ENCODE assay signal across 9 cellular contexts in the genomic region with DNA sequence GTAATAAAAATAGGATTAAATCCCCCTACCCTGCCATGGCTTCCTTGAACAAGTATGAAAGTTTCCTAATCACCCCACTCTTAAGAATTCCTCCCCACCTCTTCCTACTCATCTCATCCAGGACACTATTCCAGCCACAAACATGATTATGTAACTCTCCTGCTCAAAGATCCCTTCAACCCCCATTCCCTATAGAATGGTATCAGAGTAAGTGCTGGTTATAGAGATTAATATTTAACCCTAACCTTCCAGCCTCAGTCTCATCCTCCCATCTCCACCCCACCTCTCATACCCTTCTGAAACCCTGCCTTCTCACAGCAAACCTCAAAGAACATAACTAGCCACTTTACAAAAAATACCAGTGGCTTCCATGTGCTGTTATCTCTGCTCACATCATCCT.
DNase-seq lines count a peak whose midpoint lies in the region; ATAC-seq, FAIRE-seq and TF ChIP-seq lines count a peak whose summit lies in the region.
"Had no signal": no experiment of that assay in that cellular context is flagged by ENCODE, and none has a peak within 500 bp of the region (broad histone marks: within the 10 kb centered on the region; RNA-seq: fewer than 3 reads in every experiment).

No MANE protein-coding gene starts in this region.

- FAIRE-seq in A549 (lab: Jason Lieb, UNC) (no peak), urothelium cell line (lab: Jason Lieb, UNC) (no peak)

- H3K18ac ChIP-seq in mesenchymal stem cell (ENCODE audit: low read depth in 1 of 2, low read length in 2 of 2) = no peak overlapping the region

- no peak overlapping the region for H3K4me3 Mint-ChIP-seq in activated B cell treated with CpG ODN at 0.5 μM for 24 hours
- H3K4me3 Mint-ChIP-seq in activated naive CD8-positive, alpha-beta T cell treated with anti-CD3 and anti-CD28 coated beads, Interleukin-2, amount 50 U/mL, for 24 hours = no peak overlapping the region
- H3K4me3 Mint-ChIP-seq: activated T-cell treated with anti-CD3 and anti-CD28 coated beads, Interleukin-2, amount 50 U/mL, for 72 hours had no signal

- no peaks in the 10 kb centered on the region for H4K20me1 ChIP-seq in PC-9 (ENCODE audit: insufficient read depth)

- no peak overlapping the region for H2BK12ac ChIP-seq in mesenchymal stem cell (ENCODE audit: low read length in 2 of 2)

- no peak overlapping the region for H2AK5ac ChIP-seq in mesenchymal stem cell (ENCODE audit: low read length, severe bottlenecking)

- peak overlapping the region; percentile 70 to 89 for H3K27ac ChIP-seq in A549
- no peak overlapping the region for H3K27ac ChIP-seq in mesenchymal stem cell (ENCODE audit: low read length, poor library complexity, severe bottlenecking)
- H3K27ac ChIP-seq in PC-9 = no peak overlapping the region

- H2BK120ac ChIP-seq in mesenchymal stem cell (ENCODE audit: low read depth, low read length) = no peak overlapping the region

- H3K4me3 ChIP-seq in A549 = no peak overlapping the region
- no peak overlapping the region for H3K4me3 ChIP-seq in mesenchymal stem cell (ENCODE audit: insufficient read depth in 1 of 2, low read depth in 1 of 2, low read length in 2 of 2)
- H3K4me3 ChIP-seq in PC-9 = no peak overlapping the region

- CTCF ChIA-PET in A549 (lab: Yijun Ruan, JAX) = no interaction called here
- CTCF ChIA-PET in activated B cell treated with CpG ODN at 0.5 μM for 24 hours (lab: Charles Lee) = no interaction called here
- CTCF ChIA-PET in PC-9 (lab: Charles Lee) = no interaction called here

- peak; percentile 49 to 76; a peak in 4 of 6 replicates for ATAC-seq in A549
- peak; percentile 83 for ATAC-seq in GM21786 (IDR thresholded peaks at IDR 0.05; ENCODE audit: unreplicated experiment)
- no peak for ATAC-seq in activated B cell treated with CpG ODN at 0.5 μM for 24 hours (ENCODE audit: low read depth)
- ATAC-seq in activated naive CD8-positive, alpha-beta T cell treated with anti-CD3 and anti-CD28 coated beads, Interleukin-2, amount 50 U/mL, for 24 hours = no peak
- ATAC-seq: activated T-cell treated with anti-CD3 and anti-CD28 coated beads, Interleukin-2, amount 50 U/mL, for 72 hours had no signal

- no peak overlapping the region for H3K14ac ChIP-seq in mesenchymal stem cell (ENCODE audit: low read length in 2 of 2)

- H3K27me3 Mint-ChIP-seq in activated B cell treated with CpG ODN at 0.5 μM for 24 hours = no peaks in the 10 kb centered on the region
- H3K27me3 Mint-ChIP-seq in activated naive CD8-positive, alpha-beta T cell treated with anti-CD3 and anti-CD28 coated beads, Interleukin-2, amount 50 U/mL, for 24 hours = no peaks in the 10 kb centered on the region

- H3K4me1 Mint-ChIP-seq in activated B cell treated with CpG ODN at 0.5 μM for 24 hours = peaks cover 46% of the 10 kb centered on the region
- peaks cover 21% of the 10 kb centered on the region for H3K4me1 Mint-ChIP-seq in activated naive CD8-positive, alpha-beta T cell treated with anti-CD3 and anti-CD28 coated beads, Interleukin-2, amount 50 U/mL, for 24 hours

- peaks cover 17% of the 10 kb centered on the region for H3K79me1 ChIP-seq in mesenchymal stem cell (replicated peaks; ENCODE audit: low read length, poor library complexity, severe bottlenecking)

- peak in 1 of 2 experiments; percentile 71 for DNase-seq in A549 (ENCODE audit: low read depth in 1 of 2, low spot score in 1 of 2)
- no peak for DNase-seq in activated B cell treated with CpG ODN at 0.5 μM for 24 hours
- DNase-seq in mesenchymal stem cell = peak; percentile 31
- no peak for DNase-seq in cerebellar nuclear complex (lab: John Stamatoyannopoulos, UW)
- no peak for DNase-seq in activated naive CD8-positive, alpha-beta T cell treated with anti-CD3 and anti-CD28 coated beads, Interleukin-2, amount 50 U/mL, for 24 hours
- DNase-seq in urothelium cell line (ENCODE audit: low spot score) = no peak
- no peak for DNase-seq in PC-9
- DNase-seq: activated T-cell treated with anti-CD3 and anti-CD28 coated beads, Interleukin-2, amount 50 U/mL, for 72 hours had no signal

- H3K9ac ChIP-seq in mesenchymal stem cell (ENCODE audit: low read length) = peak overlapping the region; percentile 44

- no peaks in the 10 kb centered on the region for H3K9me3 Mint-ChIP-seq in activated B cell treated with CpG ODN at 0.5 μM for 24 hours
- H3K9me3 Mint-ChIP-seq in activated naive CD8-positive, alpha-beta T cell treated with anti-CD3 and anti-CD28 coated beads, Interleukin-2, amount 50 U/mL, for 24 hours = no peaks in the 10 kb centered on the region
- H3K9me3 Mint-ChIP-seq: activated T-cell treated with anti-CD3 and anti-CD28 coated beads, Interleukin-2, amount 50 U/mL, for 72 hours had no signal

- H3K36me3 ChIP-seq in mesenchymal stem cell (ENCODE audit: control insufficient read depth in 1 of 2, insufficient read depth in 2 of 2, low read depth in 1 of 2, low read length in 2 of 2) (peaks cover 0 to 13% of the 10 kb centered on the region in 2 experiments), PC-9 (ENCODE audit: low read depth) (peaks cover 5% of the 10 kb centered on the region; the same call in 1 of the 2 replicates)

- no peak overlapping the region for H4K91ac ChIP-seq in mesenchymal stem cell (ENCODE audit: low read length)

- H3K9me2 ChIP-seq in PC-9 (ENCODE audit: insufficient read depth) = no peaks in the 10 kb centered on the region

- H3K4me1 ChIP-seq in A549 (peaks cover 75% of the 10 kb centered on the region), mesenchymal stem cell (ENCODE audit: control insufficient read depth, insufficient read depth, low read depth, low read length) (peaks cover 2% of the 10 kb centered on the region), PC-9 (replicated peaks; ENCODE audit: insufficient read depth) (no peaks in the 10 kb centered on the region)

- intact Hi-C loops in activated B cell treated with CpG ODN at 0.5 μM for 24 hours (cut with micrococcal nuclease) = loop anchor here (2.0 kb wide), 1 partner anchor 15 kb away; no protein-coding TSS in a partner anchor
- intact Hi-C loops in PC-9 (cut with micrococcal nuclease; ENCODE audit: unreplicated experiment) = loop anchor here (10.0 kb wide), 1 partner anchor 153 kb away; a partner anchor contains a TSS

- H3K27me3 ChIP-seq in mesenchymal stem cell (ENCODE audit: control insufficient read depth in 1 of 2, insufficient read depth in 1 of 2, low read length in 2 of 2) = no peaks in the 10 kb centered on the region
- H3K27me3 ChIP-seq in PC-9 (ENCODE audit: insufficient read depth, low read depth) = no peaks in the 10 kb centered on the region

- no peak overlapping the region for H3K23ac ChIP-seq in mesenchymal stem cell (ENCODE audit: low read length in 2 of 2)

- no peaks in the 10 kb centered on the region for H3K79me2 ChIP-seq in PC-9 (ENCODE audit: low read depth)

- TF ChIP-seq RAD21 in A549 (conservative IDR thresholded peaks at IDR 0.05 in 1 of 2, IDR thresholded peaks at IDR 0.05 in 1 of 2) = no peak

- no peak overlapping the region for H4K8ac ChIP-seq in mesenchymal stem cell (ENCODE audit: low read length)

- H2AFZ ChIP-seq in mesenchymal stem cell (ENCODE audit: low read depth, low read length) (no peak overlapping the region), PC-9 (no peak overlapping the region)

- H3K9me3 ChIP-seq in A549 (no peaks in the 10 kb centered on the region), mesenchymal stem cell (ENCODE audit: control insufficient read depth, low read length) (no peaks in the 10 kb centered on the region), PC-9 (ENCODE audit: insufficient read depth, low read depth) (no peaks in the 10 kb centered on the region)

- no peak overlapping the region for H2BK15ac ChIP-seq in mesenchymal stem cell (ENCODE audit: low read depth, poor library complexity, severe bottlenecking)

- TF ChIP-seq CTCF in A549 (IDR thresholded peaks at IDR 0.05) (no peak), activated B cell treated with CpG ODN at 0.5 μM for 24 hours (IDR thresholded peaks at IDR 0.05) (no peak), PC-9 (conservative IDR thresholded peaks at IDR 0.05) (no peak)

- H3K27ac Mint-ChIP-seq in activated B cell treated with CpG ODN at 0.5 μM for 24 hours = peak overlapping the region; percentile 0
- H3K27ac Mint-ChIP-seq in activated naive CD8-positive, alpha-beta T cell treated with anti-CD3 and anti-CD28 coated beads, Interleukin-2, amount 50 U/mL, for 24 hours = no peak overlapping the region
- H3K27ac Mint-ChIP-seq: activated T-cell treated with anti-CD3 and anti-CD28 coated beads, Interleukin-2, amount 50 U/mL, for 72 hours had no signal

- peaks cover 44% of the 10 kb centered on the region for H3K36me3 Mint-ChIP-seq in activated B cell treated with CpG ODN at 0.5 μM for 24 hours (ENCODE audit: low read depth)
- H3K36me3 Mint-ChIP-seq in activated naive CD8-positive, alpha-beta T cell treated with anti-CD3 and anti-CD28 coated beads, Interleukin-2, amount 50 U/mL, for 24 hours (ENCODE audit: low read depth) = peaks cover 8% of the 10 kb centered on the region

- TF ChIP-seq POLR2A in A549 (IDR thresholded peaks at IDR 0.05; ENCODE audit: low read length) = no peak

- BruUV-seq in PC-9 (replicated peaks; lab: Mats Ljungman, UMichigan) = no TSS peak

- H2BK5ac ChIP-seq in mesenchymal stem cell (ENCODE audit: low read depth, low read length, poor library complexity, severe bottlenecking) = no peak overlapping the region

- H3K4me2 ChIP-seq in A549 (peak overlapping the region; percentile 70), mesenchymal stem cell (ENCODE audit: low read length, poor library complexity, severe bottlenecking) (peak overlapping the region; percentile 9), PC-9 (no peak overlapping the region)

- no peak overlapping the region for H3K4ac ChIP-seq in mesenchymal stem cell (ENCODE audit: low read depth in 1 of 2, low read length in 2 of 2)

- no peaks in the 10 kb centered on the region for H3F3A ChIP-seq in PC-9 (ENCODE audit: insufficient read depth, low read depth)

- TF ChIP-seq EP300 in A549 (IDR thresholded peaks at IDR 0.05) = no peak

- POLR2A ChIA-PET in A549 (lab: Yijun Ruan, JAX) = no interaction called here
- POLR2A ChIA-PET in activated B cell treated with CpG ODN at 0.5 μM for 24 hours (lab: Charles Lee) = no interaction called here
- POLR2A ChIA-PET in PC-9 (lab: Charles Lee; ENCODE audit: unreplicated experiment) = no interaction called here

TF ChIP-seq in A549, 52 proteins besides CTCF, POLR2A, EP300 and RAD21:
- TF ChIP-seq RARB (CRISPR knock-in tag; IDR thresholded peaks at IDR 0.05) = no peak
- TF ChIP-seq, protein P1, sequence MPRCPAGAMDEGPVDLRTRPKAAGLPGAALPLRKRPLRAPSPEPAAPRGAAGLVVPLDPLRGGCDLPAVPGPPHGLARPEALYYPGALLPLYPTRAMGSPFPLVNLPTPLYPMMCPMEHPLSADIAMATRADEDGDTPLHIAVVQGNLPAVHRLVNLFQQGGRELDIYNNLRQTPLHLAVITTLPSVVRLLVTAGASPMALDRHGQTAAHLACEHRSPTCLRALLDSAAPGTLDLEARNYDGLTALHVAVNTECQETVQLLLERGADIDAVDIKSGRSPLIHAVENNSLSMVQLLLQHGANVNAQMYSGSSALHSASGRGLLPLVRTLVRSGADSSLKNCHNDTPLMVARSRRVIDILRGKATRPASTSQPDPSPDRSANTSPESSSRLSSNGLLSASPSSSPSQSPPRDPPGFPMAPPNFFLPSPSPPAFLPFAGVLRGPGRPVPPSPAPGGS (IDR thresholded peaks at IDR 0.05) = no peak
- peak in 1 of 2 experiments; percentile 70; a peak in 2 of 4 replicates for TF ChIP-seq CEBPB (IDR thresholded peaks at IDR 0.05)

Comparison
In these comparisons a context has a peak if more than half of its experiments do, and no peak if none do; other contexts are left out.
1. ATAC-seq: peak in A549 (2 of 2) and GM21786 (single experiment); none in activated B cell treated with CpG ODN at 0.5 μM for 24 hours (single experiment) and activated naive CD8-positive, alpha-beta T cell treated with anti-CD3 and anti-CD28 coated beads, Interleukin-2, amount 50 U/mL, for 24 hours (single experiment).
2. H3K27ac ChIP-seq: peak in A549 (2 of 2); none in mesenchymal stem cell (single experiment) and PC-9 (single experiment).